ENCODE assay signal across 1 cellular context in the genomic region with DNA sequence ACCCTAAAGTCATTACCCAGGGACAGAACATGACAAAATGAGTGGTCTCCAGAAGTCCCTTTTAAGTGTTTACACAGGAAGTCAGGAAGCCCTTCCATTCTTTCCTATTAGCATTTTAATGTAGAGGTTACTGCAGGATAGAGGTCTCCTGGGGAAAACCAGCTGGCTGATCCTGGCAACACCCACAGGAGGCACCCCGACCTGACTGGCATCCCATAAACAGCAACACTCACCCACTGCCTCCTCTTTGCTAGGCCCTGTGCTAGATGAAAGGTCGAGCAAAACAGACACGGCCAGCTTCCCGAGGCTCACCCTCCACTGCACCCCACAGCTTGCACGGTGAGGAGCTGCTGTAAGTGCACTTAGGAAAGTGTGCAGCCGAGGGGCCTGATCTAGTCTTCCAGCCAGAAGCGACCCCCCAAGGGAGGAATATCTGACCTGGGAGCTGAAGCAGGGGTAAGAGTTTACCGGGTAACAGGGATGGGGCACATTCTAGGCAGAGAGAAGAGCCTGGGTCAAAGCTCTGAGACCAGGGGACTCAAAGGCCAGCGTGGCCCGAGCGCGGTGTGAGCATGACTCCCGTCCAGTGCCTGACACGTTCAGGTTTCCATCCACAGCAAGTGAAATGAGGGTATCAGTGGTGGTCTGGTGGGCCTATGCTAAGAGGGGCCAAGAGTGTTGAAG.
TF ChIP-seq lines count a peak whose summit lies in the region.

No MANE protein-coding gene starts in this region.

TF ChIP-seq in HEK293, 187 proteins besides CTCF, POLR2A, EP300 and RAD21 (continued from another document):
- TF ChIP-seq ZSCAN18 (tag by site-specific recombination; IDR thresholded peaks at IDR 0.05) (no peak), ZNF560 (tag by site-specific recombination; IDR thresholded peaks at IDR 0.05; ENCODE audit: borderline replicate concordance) (no peak), ZNF423 (tag by site-specific recombination; IDR thresholded peaks at IDR 0.05) (peak; percentile 30; the same call in 1 of the 2 replicates), SP2 (tag by site-specific recombination; IDR thresholded peaks at IDR 0.05) (no peak), ZBTB21 (tag by site-specific recombination; IDR thresholded peaks at IDR 0.05) (no peak), ZNF311 (tag by site-specific recombination; IDR thresholded peaks at IDR 0.05; ENCODE audit: borderline replicate concordance) (no peak), ZNF404 (tag by site-specific recombination; IDR thresholded peaks at IDR 0.05) (no peak), ZNF777 (tag by site-specific recombination; IDR thresholded peaks at IDR 0.05; ENCODE audit: borderline replicate concordance) (no peak), ZNF670 (tag by site-specific recombination; IDR thresholded peaks at IDR 0.05; ENCODE audit: low read depth) (no peak), ZIC2 (tag by site-specific recombination; IDR thresholded peaks at IDR 0.05) (peak; percentile 80)
- TF ChIP-seq, protein P1, sequence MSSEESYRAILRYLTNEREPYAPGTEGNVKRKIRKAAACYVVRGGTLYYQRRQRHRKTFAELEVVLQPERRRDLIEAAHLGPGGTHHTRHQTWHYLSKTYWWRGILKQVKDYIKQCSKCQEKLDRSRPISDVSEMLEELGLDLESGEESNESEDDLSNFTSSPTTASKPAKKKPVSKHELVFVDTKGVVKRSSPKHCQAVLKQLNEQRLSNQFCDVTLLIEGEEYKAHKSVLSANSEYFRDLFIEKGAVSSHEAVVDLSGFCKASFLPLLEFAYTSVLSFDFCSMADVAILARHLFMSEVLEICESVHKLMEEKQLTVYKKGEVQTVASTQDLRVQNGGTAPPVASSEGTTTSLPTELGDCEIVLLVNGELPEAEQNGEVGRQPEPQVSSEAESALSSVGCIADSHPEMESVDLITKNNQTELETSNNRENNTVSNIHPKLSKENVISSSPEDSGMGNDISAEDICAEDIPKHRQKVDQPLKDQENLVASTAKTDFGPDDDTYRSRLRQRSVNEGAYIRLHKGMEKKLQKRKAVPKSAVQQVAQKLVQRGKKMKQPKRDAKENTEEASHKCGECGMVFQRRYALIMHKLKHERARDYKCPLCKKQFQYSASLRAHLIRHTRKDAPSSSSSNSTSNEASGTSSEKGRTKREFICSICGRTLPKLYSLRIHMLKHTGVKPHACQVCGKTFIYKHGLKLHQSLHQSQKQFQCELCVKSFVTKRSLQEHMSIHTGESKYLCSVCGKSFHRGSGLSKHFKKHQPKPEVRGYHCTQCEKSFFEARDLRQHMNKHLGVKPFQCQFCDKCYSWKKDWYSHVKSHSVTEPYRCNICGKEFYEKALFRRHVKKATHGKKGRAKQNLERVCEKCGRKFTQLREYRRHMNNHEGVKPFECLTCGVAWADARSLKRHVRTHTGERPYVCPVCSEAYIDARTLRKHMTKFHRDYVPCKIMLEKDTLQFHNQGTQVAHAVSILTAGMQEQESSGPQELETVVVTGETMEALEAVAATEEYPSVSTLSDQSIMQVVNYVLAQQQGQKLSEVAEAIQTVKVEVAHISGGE (tag by site-specific recombination; conservative IDR thresholded peaks at IDR 0.05; ENCODE audit: low read depth): no peak
- TF ChIP-seq, protein P2, sequence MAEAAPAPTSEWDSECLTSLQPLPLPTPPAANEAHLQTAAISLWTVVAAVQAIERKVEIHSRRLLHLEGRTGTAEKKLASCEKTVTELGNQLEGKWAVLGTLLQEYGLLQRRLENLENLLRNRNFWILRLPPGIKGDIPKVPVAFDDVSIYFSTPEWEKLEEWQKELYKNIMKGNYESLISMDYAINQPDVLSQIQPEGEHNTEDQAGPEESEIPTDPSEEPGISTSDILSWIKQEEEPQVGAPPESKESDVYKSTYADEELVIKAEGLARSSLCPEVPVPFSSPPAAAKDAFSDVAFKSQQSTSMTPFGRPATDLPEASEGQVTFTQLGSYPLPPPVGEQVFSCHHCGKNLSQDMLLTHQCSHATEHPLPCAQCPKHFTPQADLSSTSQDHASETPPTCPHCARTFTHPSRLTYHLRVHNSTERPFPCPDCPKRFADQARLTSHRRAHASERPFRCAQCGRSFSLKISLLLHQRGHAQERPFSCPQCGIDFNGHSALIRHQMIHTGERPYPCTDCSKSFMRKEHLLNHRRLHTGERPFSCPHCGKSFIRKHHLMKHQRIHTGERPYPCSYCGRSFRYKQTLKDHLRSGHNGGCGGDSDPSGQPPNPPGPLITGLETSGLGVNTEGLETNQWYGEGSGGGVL (tag by site-specific recombination; IDR thresholded peaks at IDR 0.05): no peak
- TF ChIP-seq, protein P3, sequence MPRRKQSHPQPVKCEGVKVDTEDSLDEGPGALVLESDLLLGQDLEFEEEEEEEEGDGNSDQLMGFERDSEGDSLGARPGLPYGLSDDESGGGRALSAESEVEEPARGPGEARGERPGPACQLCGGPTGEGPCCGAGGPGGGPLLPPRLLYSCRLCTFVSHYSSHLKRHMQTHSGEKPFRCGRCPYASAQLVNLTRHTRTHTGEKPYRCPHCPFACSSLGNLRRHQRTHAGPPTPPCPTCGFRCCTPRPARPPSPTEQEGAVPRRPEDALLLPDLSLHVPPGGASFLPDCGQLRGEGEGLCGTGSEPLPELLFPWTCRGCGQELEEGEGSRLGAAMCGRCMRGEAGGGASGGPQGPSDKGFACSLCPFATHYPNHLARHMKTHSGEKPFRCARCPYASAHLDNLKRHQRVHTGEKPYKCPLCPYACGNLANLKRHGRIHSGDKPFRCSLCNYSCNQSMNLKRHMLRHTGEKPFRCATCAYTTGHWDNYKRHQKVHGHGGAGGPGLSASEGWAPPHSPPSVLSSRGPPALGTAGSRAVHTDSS (tag by site-specific recombination; IDR thresholded peaks at IDR 0.05): no peak
